8 cellular contexts compared by ENCODE assay signal in the genomic region with DNA sequence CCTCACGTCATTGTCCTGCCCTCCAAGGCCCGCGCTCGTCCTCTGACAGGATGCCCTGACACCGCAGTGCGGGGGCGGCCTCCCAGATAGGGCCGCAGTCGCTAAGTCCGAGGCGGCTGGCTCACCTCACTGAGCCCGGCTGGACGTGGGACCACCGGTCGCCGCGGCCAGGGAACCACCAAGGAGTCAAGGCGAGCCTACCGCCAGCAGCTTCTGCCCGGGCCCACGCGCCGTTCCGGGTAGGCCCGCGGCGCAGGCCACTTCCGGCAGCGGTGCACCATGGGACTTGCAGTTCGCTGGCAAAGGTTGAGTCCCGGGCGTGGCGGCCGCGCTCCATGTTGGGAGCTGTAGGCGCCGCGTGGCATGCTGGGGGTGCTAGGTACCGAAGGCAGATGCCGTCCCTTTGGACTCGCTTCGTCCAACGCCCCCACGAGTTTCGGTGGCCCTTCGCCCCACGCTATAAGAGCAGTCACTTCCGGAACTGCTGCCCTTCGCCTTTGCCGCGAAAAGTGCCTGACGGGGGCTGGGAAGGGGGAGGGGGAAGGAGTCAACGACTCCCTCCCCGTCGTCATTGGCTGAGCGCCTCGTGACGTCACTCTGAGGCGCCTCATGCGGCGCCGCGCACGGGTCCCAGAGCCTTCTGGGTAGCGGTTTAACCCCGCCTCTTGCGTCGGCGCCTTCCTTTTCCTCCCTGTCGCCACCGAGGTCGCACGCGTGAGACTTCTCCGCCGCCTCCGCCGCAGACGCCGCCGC. TPM values are rescaled to one million over a fixed set of nuclear protein-coding genes. Genes with fewer than 3 reads are reported as not detected.
DNase-seq lines count a peak whose midpoint lies in the region; ATAC-seq and TF ChIP-seq lines count a peak whose summit lies in the region.

A gene (plus strand): TSS at position 681 of the 753 bp plus-strand sequence. CDS start 268 bp downstream, outside the sequence.

- DNase-seq in AG10803 (ENCODE audit: low read depth) (peak; percentile 97), NCI-H510A (lab: John Stamatoyannopoulos, UW) (peak; percentile 87), cerebellum (ENCODE audit: low spot score) (peak; percentile 95), kidney epithelial cell (ENCODE audit: low read depth) (peak; percentile 76)
- DNase-seq in activated CD4-positive, alpha-beta T cell treated with anti-CD3 and anti-CD28 coated beads for 1 hour: peak; percentile 98
- DNase-seq in stimulated activated CD4-positive, alpha-beta T cell treated with anti-CD3 and anti-CD28 coated beads, Interleukin-15, amount 100 ng/mL, for 48 hours (ENCODE audit: low read depth in 2 of 2): peak; percentile 97 to 98

- H3K36me3 ChIP-seq in kidney epithelial cell (ENCODE audit: control insufficient read depth, insufficient read depth, low read length): peaks cover 8% of the 10 kb centered on the region

- TF ChIP-seq POLR2A in GM19099 (IDR thresholded peaks at IDR 0.05; ENCODE audit: extremely low read depth, insufficient read length, low read depth): peak; percentile 89

- H3K27me3 ChIP-seq in kidney epithelial cell (ENCODE audit: control insufficient read depth, insufficient read depth, low read length): no peaks in the 10 kb centered on the region

- TF ChIP-seq CTCF in AG10803 (conservative IDR thresholded peaks at IDR 0.05; ENCODE audit: low read length) (no peak), kidney epithelial cell (IDR thresholded peaks at IDR 0.05; ENCODE audit: insufficient read depth, low read length, poor library complexity, severe bottlenecking) (no peak)

- ATAC-seq in HG03432 (IDR thresholded peaks at IDR 0.05; ENCODE audit: unreplicated experiment): peak; percentile 78

- peak within 1 kb of the TSS; percentile 90 for H3K4me3 ChIP-seq in AG10803 (ENCODE audit: low read length)
- H3K4me3 ChIP-seq in kidney epithelial cell (ENCODE audit: low read depth, low read length): peak within 1 kb of the TSS; percentile 98

RNA-seq across cellular contexts. Expression of the gene that starts here (rescaled TPM):
- total RNA-seq in cerebellum: 243 TPM
- total RNA-seq in kidney epithelial cell: 708 and 1,183 TPM in 2 replicates

Comparison
In these comparisons a context has a peak if more than half of its experiments do, and no peak if none do; other contexts are left out.
1. Peak in every context shown above with its lines: DNase-seq, ATAC-seq and H3K4me3 ChIP-seq.